14 cellular contexts compared by ENCODE assay signal in the genomic region with DNA sequence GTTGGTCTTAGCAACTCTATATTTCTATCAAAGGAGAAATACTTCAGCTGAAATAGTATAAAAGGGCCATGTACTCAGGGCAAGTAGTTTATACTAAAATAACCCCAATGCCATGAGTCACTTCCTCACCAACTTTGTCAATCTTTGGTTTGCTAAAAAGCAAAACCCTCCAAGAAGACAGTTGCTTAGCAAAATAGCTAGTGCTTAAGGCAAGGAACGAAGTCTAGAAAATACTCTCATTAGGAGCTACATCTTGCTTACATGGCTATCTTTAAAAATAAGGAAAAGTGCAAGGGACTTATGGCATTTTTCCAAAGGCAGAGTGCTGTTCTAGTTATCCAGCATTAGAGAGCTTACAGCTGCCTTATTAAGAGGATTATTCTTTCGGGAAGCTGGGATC. TPM values are rescaled to one million over a fixed set of nuclear protein-coding genes. Genes with fewer than 3 reads are reported as not detected.
DNase-seq lines count a peak whose midpoint lies in the region; ATAC-seq, FAIRE-seq and TF ChIP-seq lines count a peak whose summit lies in the region.
"Had no signal": no experiment of that assay in that cellular context is flagged by ENCODE, and none has a peak within 500 bp of the region (broad histone marks: within the 10 kb centered on the region; RNA-seq: fewer than 3 reads in every experiment).

No MANE protein-coding gene starts in this region.

- H3K4me1 ChIP-seq in small intestine (ENCODE audit: control insufficient read depth in 2 of 2, insufficient read depth in 1 of 2, low read depth in 1 of 2, low read length in 1 of 2) (no peaks in the 10 kb centered on the region), thyroid gland (no peaks in the 10 kb centered on the region)

- H3K9me3 ChIP-seq in small intestine (ENCODE audit: control insufficient read depth, low read depth) (no peaks in the 10 kb centered on the region), thyroid gland (no peaks in the 10 kb centered on the region)

- no peaks in the 10 kb centered on the region for H3K36me3 ChIP-seq in small intestine (ENCODE audit: control insufficient read depth in 2 of 2, insufficient read depth in 2 of 2, low read length in 2 of 2)
- no peaks in the 10 kb centered on the region for H3K36me3 ChIP-seq in thyroid gland

- no peak for ATAC-seq in GM19455 (IDR thresholded peaks at IDR 0.05; ENCODE audit: unreplicated experiment)
- ATAC-seq: activated naive CD8-positive, alpha-beta T cell treated with anti-CD3 and anti-CD28 coated beads, Interleukin-2, amount 50 U/mL, for 24 hours had no signal

- H3K27me3 ChIP-seq in small intestine (ENCODE audit: control insufficient read depth in 2 of 2, insufficient read depth in 2 of 2, low read length in 2 of 2) (no peaks in the 10 kb centered on the region), thyroid gland (no peaks in the 10 kb centered on the region)

- no peak for FAIRE-seq in small intestine (lab: Jason Lieb, UNC)

- peak overlapping the region; percentile 29 to 90 for H3K27ac ChIP-seq in coronary artery
- H3K27ac ChIP-seq in small intestine (ENCODE audit: low read depth in 1 of 2, low read length in 1 of 2) = no peak overlapping the region
- no peak overlapping the region for H3K27ac ChIP-seq in thyroid gland

- H3K4me3 ChIP-seq in coronary artery = peak overlapping the region; percentile 32
- no peak overlapping the region for H3K4me3 ChIP-seq in small intestine (ENCODE audit: low read depth in 1 of 2, low read length in 2 of 2)
- H3K4me3 ChIP-seq in thyroid gland (replicated peaks in 1 of 3) = no peak overlapping the region

- TF ChIP-seq POLR2A in thyroid gland (IDR thresholded peaks at IDR 0.05) = no peak

- 43 to 72% (median 71%) methylated on average over 2 of the region's 2 CpGs for WGBS in small intestine, 3 donors
- 50 to 57% methylated on average over 2 of the region's 2 CpGs for WGBS in thyroid gland, 2 donors

- no peak for TF ChIP-seq CTCF in coronary artery (IDR thresholded peaks at IDR 0.05)
- no peak for TF ChIP-seq CTCF in thyroid gland (IDR thresholded peaks at IDR 0.05)

- DNase-seq in Daoy (ENCODE audit: low read depth) (peak; percentile 23), NCI-H524 treated with DMSO at 0.1 percent for 48 hours (lab: John Stamatoyannopoulos, UW) (peak; percentile 68), coronary artery (ENCODE audit: low spot score) (no peak), myocyte (ENCODE audit: low read depth) (peak; percentile 71), small intestine (no peak), thyroid gland (no peak), occipital lobe (lab: John Stamatoyannopoulos, UW) (no peak)
- DNase-seq: activated B cell treated with CpG ODN at 0.5 μM for 24 hours; activated naive CD8-positive, alpha-beta T cell treated with anti-CD3 and anti-CD28 coated beads, Interleukin-2, amount 50 U/mL, for 24 hours; DMS79; NCI-H2081; retina; stimulated activated naive CD4-positive, alpha-beta T cell had no signal

- intact Hi-C loops in thyroid gland (cut with DNase I) = no loop called here

RNA-seq across cellular contexts. Expression of gene P3H2, which starts 28.4 kb away (rescaled TPM):
- 28.2 and 49.8 TPM in 2 replicates for total RNA-seq in Daoy (2014; rRNA removed; shearing (Covaris generic))
- total RNA-seq in myocyte (24.2 and 54.8 TPM in 2 replicates), thyroid gland (10 to 100 TPM in 1 of 4 donors, 1 to 10 TPM in 3; 4.2 to 20.2 (median 5.7) TPM), occipital lobe (2.8 TPM)
- 10.2 TPM for polyA plus RNA-seq in myocyte (2012)
- 1 to 10 TPM in 1 of 3 donors, under 1 TPM in 2; 0.22 to 1.7 (median 0.27) TPM for polyA plus RNA-seq in small intestine
- total RNA-seq: activated B cell treated with CpG ODN at 0.5 μM for 24 hours had no signal

Comparison
In these comparisons a context has a peak if more than half of its experiments do, and no peak if none do; other contexts are left out.
1. DNase-seq: peak in Daoy (single experiment), NCI-H524 treated with DMSO at 0.1 percent for 48 hours (single experiment) and myocyte (single experiment); none in coronary artery (single experiment), small intestine (single experiment), thyroid gland (0 of 2) and occipital lobe (single experiment).
2. H3K27ac ChIP-seq: peak in coronary artery (2 of 2); none in small intestine (0 of 2) and thyroid gland (0 of 3).